Comparison of ENCODE assay signal across 11 cellular contexts in the genomic region with DNA sequence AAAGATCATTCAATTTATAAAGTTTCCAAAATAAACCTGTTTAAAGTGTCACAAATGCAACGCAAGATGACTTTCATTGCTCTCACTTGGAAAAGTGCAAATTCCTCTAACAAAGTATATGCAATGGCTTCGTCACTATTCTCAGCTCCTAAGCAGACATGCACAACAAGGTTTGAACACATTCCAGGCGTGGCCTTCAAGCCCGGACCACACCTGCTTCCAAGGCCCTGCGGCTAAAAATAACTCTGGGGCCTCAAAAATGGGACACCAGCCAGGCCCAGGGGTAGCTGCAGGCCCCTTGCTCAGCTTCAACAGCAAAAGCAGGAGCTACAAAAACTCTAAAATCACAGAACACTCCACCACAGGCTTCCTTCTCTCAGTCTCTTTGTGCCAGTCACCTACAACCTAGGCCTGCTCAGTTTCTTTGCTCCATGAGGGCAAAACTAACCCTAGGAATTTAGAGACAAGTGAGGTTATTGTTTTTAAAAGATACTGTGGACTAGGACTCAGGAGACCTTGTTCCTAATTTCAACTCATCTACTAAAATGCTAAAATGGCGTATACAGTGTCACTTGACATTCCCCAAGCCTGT. TPM values are rescaled to one million over a fixed set of nuclear protein-coding genes. Genes with fewer than 3 reads are reported as not detected.
DNase-seq lines count a peak whose midpoint lies in the region; ATAC-seq, FAIRE-seq and TF ChIP-seq lines count a peak whose summit lies in the region.
"Had no signal": no experiment of that assay in that cellular context is flagged by ENCODE, and none has a peak within 500 bp of the region (broad histone marks: within the 10 kb centered on the region; RNA-seq: fewer than 3 reads in every experiment).

No MANE protein-coding gene starts in this region.

- H3K9me3 Mint-ChIP-seq in naive thymus-derived CD4-positive, alpha-beta T cell, result peaks cover 0 to 3% (median 0%) of the 10 kb centered on the region in 11 donors
- H3K9me3 Mint-ChIP-seq: naive B cell had no signal

- peaks cover 12% of the 10 kb centered on the region for H3K4me1 ChIP-seq in colonic mucosa
- H3K4me1 ChIP-seq in naive thymus-derived CD4-positive, alpha-beta T cell (ENCODE audit: control insufficient read depth in 2 of 2, insufficient read depth in 2 of 2, low read length in 2 of 2), result peaks cover 0 to 14% of the 10 kb centered on the region in 2 donors

- POLR2A ChIA-PET in naive thymus-derived CD4-positive, alpha-beta T cell (lab: Charles Lee), result no interaction called here

- FAIRE-seq in frontal cortex (lab: Jason Lieb, UNC), result no peak
- FAIRE-seq: endometrium had no signal

- H3K9me3 ChIP-seq in colonic mucosa, result no peaks in the 10 kb centered on the region
- no peaks in the 10 kb centered on the region for H3K9me3 ChIP-seq in naive thymus-derived CD4-positive, alpha-beta T cell (ENCODE audit: control insufficient read depth in 2 of 3, low read length in 3 of 3)

- intact Hi-C loops in colonic mucosa (cut with DNase I), result no loop called here
- intact Hi-C loops in naive thymus-derived CD4-positive, alpha-beta T cell (cut with micrococcal nuclease), result no loop called here

- ATAC-seq in naive thymus-derived CD4-positive, alpha-beta T cell, result no peak
- ATAC-seq in HG02610 (IDR thresholded peaks at IDR 0.05; ENCODE audit: unreplicated experiment) (no peak), HG03175 (IDR thresholded peaks at IDR 0.05; ENCODE audit: unreplicated experiment) (no peak)

- H3K4me3 Mint-ChIP-seq in naive thymus-derived CD4-positive, alpha-beta T cell, result no peak overlapping the region

- no peak overlapping the region for H3K4me3 ChIP-seq in colonic mucosa
- no peak overlapping the region for H3K4me3 ChIP-seq in naive thymus-derived CD4-positive, alpha-beta T cell (ENCODE audit: low read length)

- DNase-seq in COLO668 (lab: John Stamatoyannopoulos, UW; ENCODE audit: unreplicated experiment), result peak; percentile 41
- DNase-seq in NCI-H69 (lab: John Stamatoyannopoulos, UW), result peak; percentile 67
- DNase-seq in colonic mucosa, result peak; percentile 75
- DNase-seq in naive thymus-derived CD4-positive, alpha-beta T cell, result no peak
- DNase-seq in frontal cortex (ENCODE audit: low spot score in 2 of 2), result no peak
- no peak for DNase-seq in HT-29 (ENCODE audit: low spot score)
- DNase-seq: GDM1, naive B cell had no signal

- H3K27ac ChIP-seq in colonic mucosa, result peak overlapping the region; percentile 38
- H3K27ac ChIP-seq in naive thymus-derived CD4-positive, alpha-beta T cell (ENCODE audit: low read depth, low read length), result peak overlapping the region; percentile 17

- H3K36me3 Mint-ChIP-seq in naive thymus-derived CD4-positive, alpha-beta T cell, result peaks cover 0 to 23% (median 0%) of the 10 kb centered on the region in 5 donors
- H3K36me3 Mint-ChIP-seq: naive B cell had no signal

- CTCF ChIA-PET in naive thymus-derived CD4-positive, alpha-beta T cell (lab: Charles Lee), result interaction anchor here (1.3 kb wide), 1 partner anchor 10 kb away, joined by 4 read pairs; no protein-coding TSS in a partner anchor

- no peaks in the 10 kb centered on the region for H3K36me3 ChIP-seq in colonic mucosa
- H3K36me3 ChIP-seq in naive thymus-derived CD4-positive, alpha-beta T cell (ENCODE audit: control insufficient read depth in 2 of 3, insufficient read depth in 3 of 3, low read length in 3 of 3), result no peaks in the 10 kb centered on the region

- H3K27me3 ChIP-seq in colonic mucosa, result no peaks in the 10 kb centered on the region
- H3K27me3 ChIP-seq in naive thymus-derived CD4-positive, alpha-beta T cell (ENCODE audit: control insufficient read depth in 2 of 2, insufficient read depth in 2 of 2, low read length in 2 of 2), result no peaks in the 10 kb centered on the region

- H3K9ac ChIP-seq in colonic mucosa (ENCODE audit: low read depth in 2 of 2, low read length in 2 of 2), result peak overlapping the region in 1 of 2 donors; percentile 74

- H3K4me1 Mint-ChIP-seq in naive thymus-derived CD4-positive, alpha-beta T cell, result peaks cover 9 to 59% (median 40%) of the 10 kb centered on the region in 7 donors
- H3K4me1 Mint-ChIP-seq: naive B cell had no signal

- no peak for TF ChIP-seq CTCF in colonic mucosa (IDR thresholded peaks at IDR 0.05)

- H3K27me3 Mint-ChIP-seq in naive thymus-derived CD4-positive, alpha-beta T cell, result no peaks in the 10 kb centered on the region
- H3K27me3 Mint-ChIP-seq: naive B cell had no signal

- H3K27ac Mint-ChIP-seq in naive thymus-derived CD4-positive, alpha-beta T cell, result peak overlapping the region in 8 of 9 donors; percentile 4 to 87 (median 66)
- H3K27ac Mint-ChIP-seq: naive B cell had no signal

RNA-seq across cellular contexts. Expression of gene DUSP16, which starts 29.3 kb away (rescaled TPM):
- 10 to 100 TPM; 47.5 to 60.2 TPM for total RNA-seq in colonic mucosa
- 10 to 100 TPM; 26.8 to 42.8 (median 38.9) TPM for total RNA-seq in naive thymus-derived CD4-positive, alpha-beta T cell
- polyA plus RNA-seq in naive thymus-derived CD4-positive, alpha-beta T cell, result 1 to 10 TPM; 4.4 to 5.0 TPM
- total RNA-seq in frontal cortex, result 9.8 TPM
- total RNA-seq in HT-29 (2014; rRNA removed; shearing (Covaris generic)), result 9.2 and 11.3 TPM in 2 replicates

Comparison
In these comparisons a context has a peak if more than half of its experiments do, and no peak if none do; other contexts are left out.
1. DNase-seq: peak in COLO668 (single experiment), NCI-H69 (single experiment) and colonic mucosa (single experiment); none in naive thymus-derived CD4-positive, alpha-beta T cell (0 of 9), frontal cortex (0 of 2) and HT-29 (single experiment).